In genomic region chr18:39453882-39454281, GRCh38 we compare ENCODE assay signal across 10 cellular contexts.
DNase-seq lines count a peak whose midpoint lies in the region; ATAC-seq, FAIRE-seq and TF ChIP-seq lines count a peak whose summit lies in the region.
"Had no signal": no experiment of that assay in that cellular context is flagged by ENCODE, and none has a peak within 500 bp of the region (broad histone marks: within the 10 kb centered on the region; RNA-seq: fewer than 3 reads in every experiment).

No MANE protein-coding gene starts in this region.

- peak overlapping the region; percentile 23 for H3K4me3 ChIP-seq in lower lobe of right lung

- no peak for TF ChIP-seq POLR2A in GM12891 (IDR thresholded peaks at IDR 0.05; ENCODE audit: low read depth, low read length)

- H3K27ac ChIP-seq in lower lobe of right lung: no peak overlapping the region

- H3K9me3 ChIP-seq in lower lobe of right lung: no peaks in the 10 kb centered on the region

- intact Hi-C loops in lower lobe of right lung (cut with DNase I): no loop called here

- TF ChIP-seq CTCF in lower lobe of right lung (IDR thresholded peaks at IDR 0.05): no peak

- no peaks in the 10 kb centered on the region for H3K36me3 ChIP-seq in lower lobe of right lung

- H3K27me3 ChIP-seq in lower lobe of right lung (ENCODE audit: low read depth): no peaks in the 10 kb centered on the region

- peaks cover 9% of the 10 kb centered on the region for H3K4me1 ChIP-seq in lower lobe of right lung

- peak; percentile 17 for DNase-seq in NCI-H748 (lab: John Stamatoyannopoulos, UW; ENCODE audit: unreplicated experiment)
- no peak for DNase-seq in NCI-H748 treated with DMSO at 0.1 percent for 48 hours (lab: John Stamatoyannopoulos, UW)
- peak; percentile 98 for DNase-seq in dermis blood vessel endothelial cell
- DNase-seq in lower lobe of right lung: no peak
- no peak for DNase-seq in GM12891 (ENCODE audit: insufficient read length, low spot score)
- no peak for DNase-seq in activated T-cell treated with anti-CD3 and anti-CD28 coated beads, Interleukin-2, amount 50 U/mL, for 48 hours
- no peak for DNase-seq in CD1c-positive myeloid dendritic cell (ENCODE audit: extremely low spot score)
- DNase-seq: CD4-positive, alpha-beta memory T cell; GOT3 had no signal

- ATAC-seq in lower lobe of right lung (peak; percentile 64 to 72), HG02973 (IDR thresholded peaks at IDR 0.05; ENCODE audit: unreplicated experiment) (no peak)

- no peak for FAIRE-seq in GM12891 (lab: Jason Lieb, UNC)

TF ChIP-seq in GM12891, 5 proteins besides CTCF, POLR2A, EP300 and RAD21:
- TF ChIP-seq PAX5 (IDR thresholded peaks at IDR 0.05; ENCODE audit: insufficient read depth, low read length, severe bottlenecking): no peak
- TF ChIP-seq TAF1 (IDR thresholded peaks at IDR 0.05; ENCODE audit: low read depth, low read length): no peak
- no peak for TF ChIP-seq POU2F2 (IDR thresholded peaks at IDR 0.05; ENCODE audit: low read depth, low read length)
- no peak for TF ChIP-seq POLR2AphosphoS5 (IDR thresholded peaks at IDR 0.05; ENCODE audit: low read depth, low read length)
- TF ChIP-seq SPI1 (IDR thresholded peaks at IDR 0.05; ENCODE audit: low read depth, low read length): no peak

Comparison
In these comparisons a context has a peak if more than half of its experiments do, and no peak if none do; other contexts are left out.
1. DNase-seq: peak in NCI-H748 (single experiment) and dermis blood vessel endothelial cell (single experiment); none in NCI-H748 treated with DMSO at 0.1 percent for 48 hours (single experiment), lower lobe of right lung (single experiment), GM12891 (single experiment), activated T-cell treated with anti-CD3 and anti-CD28 coated beads, Interleukin-2, amount 50 U/mL, for 48 hours (0 of 2) and CD1c-positive myeloid dendritic cell (single experiment).